Comparison of ENCODE assay signal across 8 cellular contexts in genomic region chr15:64731012-64731806, GRCh38. TPM values are rescaled to one million over a fixed set of nuclear protein-coding genes. Genes with fewer than 3 reads are reported as not detected.
DNase-seq lines count a peak whose midpoint lies in the region; ATAC-seq and TF ChIP-seq lines count a peak whose summit lies in the region.

No MANE protein-coding gene starts in this region.

- peak; percentile 76 to 91 (median 83) for DNase-seq in CD4-positive, alpha-beta T cell
- DNase-seq in NCI-H526 treated with DMSO at 0.1 percent for 48 hours (lab: John Stamatoyannopoulos, UW) (peak; percentile 67), dorsolateral prefrontal cortex (peak; percentile 74 to 89 (median 84)), lung (ENCODE audit: low spot score) (peak; percentile 87)
- peak; percentile 89 for DNase-seq in activated CD4-positive, alpha-beta T cell treated with anti-CD3 and anti-CD28 coated beads, Interleukin-2, amount 50 U/mL, for 1 hour
- DNase-seq in stimulated activated CD8-positive, alpha-beta memory T cell treated with anti-CD3 and anti-CD28 coated beads, Interleukin-12 subunit alpha, Interleukin-12 subunit beta, amount 100 ng/mL, for 4 hours (ENCODE audit: low read depth), result peak; percentile 67

- H3K4me3 ChIP-seq in dorsolateral prefrontal cortex (peak overlapping the region in 1 of 59 donors; percentile 34), lung (no peak overlapping the region)

- no peak overlapping the region for H3K4me3 Mint-ChIP-seq in CD4-positive, alpha-beta T cell

- no peaks in the 10 kb centered on the region for H3K27me3 ChIP-seq in CD4-positive, alpha-beta T cell (ENCODE audit: control insufficient read depth, insufficient read depth, low read length)
- H3K27me3 ChIP-seq in dorsolateral prefrontal cortex, result no peaks in the 10 kb centered on the region
- H3K27me3 ChIP-seq in lung (ENCODE audit: control insufficient read depth, insufficient read depth), result no peaks in the 10 kb centered on the region

- H3K4me1 Mint-ChIP-seq in CD4-positive, alpha-beta T cell (ENCODE audit: low read depth), result peaks cover 8% of the 10 kb centered on the region

- no peaks in the 10 kb centered on the region for H3K36me3 Mint-ChIP-seq in CD4-positive, alpha-beta T cell (ENCODE audit: low read depth)

- H3K4me1 ChIP-seq in lung (ENCODE audit: control insufficient read depth in 2 of 2, insufficient read depth in 2 of 2, low read length in 2 of 2), result no peaks in the 10 kb centered on the region

- no peaks in the 10 kb centered on the region for H3K9me3 ChIP-seq in CD4-positive, alpha-beta T cell (ENCODE audit: control insufficient read depth, low read length)
- H3K9me3 ChIP-seq in lung (ENCODE audit: control insufficient read depth in 2 of 2, insufficient read depth in 1 of 2, low read length in 1 of 2), result no peaks in the 10 kb centered on the region

- WGBS in lung, 2 donors, result 25 to 35% methylated on average over 16 of the region's 16 CpGs

- TF ChIP-seq CTCF in CD4-positive, alpha-beta T cell (IDR thresholded peaks at IDR 0.05), result peak; percentile 85
- TF ChIP-seq CTCF in dorsolateral prefrontal cortex (IDR thresholded peaks at IDR 0.05 in 54 of 56, conservative IDR thresholded peaks at IDR 0.05 in 2 of 56; ENCODE audit: low read depth in 1 of 56, partially characterized antibody in 56 of 56) (peak; percentile 49 to 97 (median 91)), lung (IDR thresholded peaks at IDR 0.05; ENCODE audit: control extremely low read depth, extremely low read depth) (peak; percentile 87)

- H3K27ac Mint-ChIP-seq in CD4-positive, alpha-beta T cell, result no peak overlapping the region

- peak; percentile 80 for ATAC-seq in CD4-positive, alpha-beta T cell (ENCODE audit: poor library complexity)
- ATAC-seq in HG03108 (IDR thresholded peaks at IDR 0.05; ENCODE audit: unreplicated experiment) (peak; percentile 54), lung (ENCODE audit: insufficient read depth, low FRiP score) (peak; percentile 81), HG03442 (IDR thresholded peaks at IDR 0.05; ENCODE audit: unreplicated experiment) (no peak)

- CTCF ChIA-PET in CD4-positive, alpha-beta T cell (lab: Charles Lee), result interaction anchor here (0.5 to 2.3 kb wide), 18 partner anchors 14 to 347 kb away, joined by 3 to 38 read pairs (median 4); no protein-coding TSS in a partner anchor

- H3K27ac ChIP-seq in CD4-positive, alpha-beta T cell (ENCODE audit: low read depth, low read length), result no peak overlapping the region
- H3K27ac ChIP-seq in dorsolateral prefrontal cortex, result no peak overlapping the region
- H3K27ac ChIP-seq in lung (ENCODE audit: low read depth in 1 of 2, low read length in 1 of 2), result no peak overlapping the region

- no peaks in the 10 kb centered on the region for H3K36me3 ChIP-seq in lung (ENCODE audit: control insufficient read depth in 2 of 2, insufficient read depth in 2 of 2, low read length in 2 of 2)

- H3K27me3 Mint-ChIP-seq in CD4-positive, alpha-beta T cell, result peaks cover 9% of the 10 kb centered on the region

- intact Hi-C loops in CD4-positive, alpha-beta T cell (cut with DNase I, micrococcal nuclease), result loop anchor here (1.0 to 5.0 kb wide), 4 partner anchors 80 to 656 kb away; no protein-coding TSS in a partner anchor
- intact Hi-C loops in dorsolateral prefrontal cortex (cut with DNase I), result loop anchor here (2.0 to 10.0 kb wide), 7 partner anchors 76 to 354 kb away; partner anchors contain the start of gene KBTBD13 (in 1 of the 2)

- no peaks in the 10 kb centered on the region for H3K9me3 Mint-ChIP-seq in CD4-positive, alpha-beta T cell

- POLR2A ChIA-PET in CD4-positive, alpha-beta T cell (lab: Charles Lee), result interaction anchor here (0.5 to 1.6 kb wide), 3 partner anchors 98 to 520 kb away, joined by 3 read pairs; no protein-coding TSS in a partner anchor

RNA-seq across cellular contexts. Expression of gene RBPMS2, which starts 44.2 kb away (rescaled TPM):
- not detected for total RNA-seq in CD4-positive, alpha-beta T cell
- total RNA-seq in dorsolateral prefrontal cortex (10 to 100 TPM in 3 of 120 experiments, 1 to 10 TPM in 117; 1.1 to 14.5 (median 3.5) TPM), lung (1 to 10 TPM in 1 of 2 donors, under 1 TPM in 1; 0.68 to 3.9 TPM)
- polyA plus RNA-seq in lung, result 1 to 10 TPM; 2.0 to 2.6 TPM
